In genomic region chr11:31987118-31988005, GRCh38 we compare ENCODE assay signal across 14 cellular contexts.
DNase-seq lines count a peak whose midpoint lies in the region; ATAC-seq, FAIRE-seq and TF ChIP-seq lines count a peak whose summit lies in the region.
"Had no signal": no experiment of that assay in that cellular context is flagged by ENCODE, and none has a peak within 500 bp of the region (broad histone marks: within the 10 kb centered on the region; RNA-seq: fewer than 3 reads in every experiment).

No MANE protein-coding gene starts in this region.

- peak overlapping the region; percentile 41 for H2AFZ ChIP-seq in ACC112 (ENCODE audit: low read length, unreplicated experiment)
- peak overlapping the region; percentile 99 for H2AFZ ChIP-seq in GM23338
- no peak overlapping the region for H2AFZ ChIP-seq in mammary epithelial cell (ENCODE audit: low read depth, low read length)

- intact Hi-C loops in mammary epithelial cell (cut with micrococcal nuclease): no loop called here

- WGBS in mammary epithelial cell (ENCODE audit: low coverage, missing lambda C conversion rate): 25% methylated on average over 28 of the region's 64 CpGs
- WGBS in tibial nerve, 2 donors: 18 to 32% methylated on average over 24 to 38 of the region's 64 CpGs

- no peaks in the 10 kb centered on the region; the same call in 2 of the 3 replicates for H3K4me1 Mint-ChIP-seq in GM23338

- no peak for FAIRE-seq in H54 (lab: Jason Lieb, UNC)
- FAIRE-seq: islet of Langerhans had no signal

- no TSS peak for BruUV-seq in mammary epithelial cell (replicated peaks; lab: Mats Ljungman, UMichigan)

- H3K4me2 ChIP-seq in GM23338 (peak overlapping the region; percentile 87), mammary epithelial cell (ENCODE audit: insufficient read depth, low read depth, low read length) (peak overlapping the region; percentile 41)
- H3K4me2 ChIP-seq: BLaER1 treated with 17β-estradiol and CSF1 and Interleukin-3, amounts not matched to agents 10 nM and 100 nM had no signal

- H3K4me3 ChIP-seq in ACC112 (ENCODE audit: low read depth, low read length) (no peak overlapping the region), GM23338 (peak overlapping the region; percentile 73), mammary epithelial cell (replicated peaks in 1 of 3; ENCODE audit: insufficient read depth in 1 of 3, low read depth in 2 of 3, low read length in 3 of 3) (no peak overlapping the region), tibial nerve (no peak overlapping the region)
- H3K4me3 ChIP-seq: BLaER1 treated with 17β-estradiol and CSF1 and Interleukin-3, amounts not matched to agents 10 nM and 100 nM; HAP-1 had no signal

- dilution Hi-C loops in mammary epithelial cell (cut with HindIII; ENCODE audit: low sequenced_read_pairs): no loop called here

- H3K79me2 ChIP-seq in ACC112 (ENCODE audit: control insufficient read depth, insufficient read depth, low read length, unreplicated experiment) (no peaks in the 10 kb centered on the region), GM23338 (replicated peaks; ENCODE audit: insufficient read depth) (no peaks in the 10 kb centered on the region), mammary epithelial cell (ENCODE audit: insufficient read depth, low read length) (no peaks in the 10 kb centered on the region)

- no peaks in the 10 kb centered on the region for H3K9me2 ChIP-seq in GM23338 (ENCODE audit: insufficient read depth)

- H3K9ac ChIP-seq in mammary epithelial cell (ENCODE audit: insufficient read depth, low read length): no peak overlapping the region
- H3K9ac ChIP-seq: BLaER1 treated with 17β-estradiol and CSF1 and Interleukin-3, amounts not matched to agents 10 nM and 100 nM had no signal

- H3K36me3 Mint-ChIP-seq in GM23338 (ENCODE audit: low read depth): no peaks in the 10 kb centered on the region; the same call in 2 of the 3 replicates

- no peak for TF ChIP-seq POLR2A in H54 (IDR thresholded peaks at IDR 0.05; ENCODE audit: low read depth, low read length)
- no peak for TF ChIP-seq POLR2A in tibial nerve (IDR thresholded peaks at IDR 0.05)

- CTCF ChIA-PET in mammary epithelial cell (lab: Charles Lee; ENCODE audit: low non-redundant PET): no interaction called here

- no peak overlapping the region for H3K27ac ChIP-seq in ACC112 (ENCODE audit: low read depth, low read length)
- H3K27ac ChIP-seq in GM23338 (ENCODE audit: low read depth): no peak overlapping the region
- H3K27ac ChIP-seq in mammary epithelial cell (ENCODE audit: insufficient read depth, low read depth, low read length): no peak overlapping the region
- H3K27ac ChIP-seq in tibial nerve: no peak overlapping the region
- H3K27ac ChIP-seq: BLaER1 treated with 17β-estradiol and CSF1 and Interleukin-3, amounts not matched to agents 10 nM and 100 nM had no signal

- peak; percentile 79 for DNase-seq in GM23338 (ENCODE audit: low spot score)
- DNase-seq in mammary epithelial cell: no peak
- no peak for DNase-seq in left lobe of liver (ENCODE audit: low spot score)
- DNase-seq in H54 (ENCODE audit: insufficient read length, low spot score): no peak
- DNase-seq in tibial nerve (ENCODE audit: low spot score in 2 of 2): no peak
- DNase-seq: activated CD8-positive, alpha-beta memory T cell treated with anti-CD3 and anti-CD28 coated beads, Interleukin-2, amount 50 U/mL, for 48 hours; erythroblast; KG1 had no signal

- in situ Hi-C loops in mammary epithelial cell (cut with MboI; ENCODE audit: low sequenced_read_pairs in 2 of 2): loop anchor here in 1 of 2 donors (25.0 kb wide), 1 partner anchor 500 kb away; no protein-coding TSS in a partner anchor

- no peaks in the 10 kb centered on the region for H3F3A ChIP-seq in GM23338 (replicated peaks; ENCODE audit: low read depth)

- H3K4me3 Mint-ChIP-seq in GM23338: peak overlapping the region; percentile 65

- H3K9me3 ChIP-seq in mammary epithelial cell (replicated peaks; ENCODE audit: insufficient read depth, low read length) (no peaks in the 10 kb centered on the region), tibial nerve (peaks cover 0 to 5% (median 0%) of the 10 kb centered on the region in 4 donors)
- H3K9me3 ChIP-seq: HAP-1 had no signal

- H3K4me1 ChIP-seq in ACC112 (ENCODE audit: control insufficient read depth, insufficient read depth, low read length, unreplicated experiment): no peaks in the 10 kb centered on the region
- H3K4me1 ChIP-seq in GM23338 (ENCODE audit: insufficient read depth): no peaks in the 10 kb centered on the region
- H3K4me1 ChIP-seq in mammary epithelial cell (ENCODE audit: insufficient read depth, low read length): no peaks in the 10 kb centered on the region
- peaks cover 0 to 8% (median 0%) of the 10 kb centered on the region in 4 donors for H3K4me1 ChIP-seq in tibial nerve
- H3K4me1 ChIP-seq: BLaER1 treated with 17β-estradiol and CSF1 and Interleukin-3, amounts not matched to agents 10 nM and 100 nM; HAP-1 had no signal

- H3K9me3 Mint-ChIP-seq in GM23338: no peaks in the 10 kb centered on the region

- H4K20me1 ChIP-seq in GM23338 (replicated peaks; ENCODE audit: insufficient read depth) (no peaks in the 10 kb centered on the region), mammary epithelial cell (ENCODE audit: insufficient read depth, low read length) (no peaks in the 10 kb centered on the region)
- H4K20me1 ChIP-seq: BLaER1 treated with 17β-estradiol and CSF1 and Interleukin-3, amounts not matched to agents 10 nM and 100 nM had no signal

- H3K27ac Mint-ChIP-seq in GM23338: no peak overlapping the region

- ATAC-seq in GM23338 (peak; percentile 98), left lobe of liver (peak; percentile 35), HG02840 (IDR thresholded peaks at IDR 0.05; ENCODE audit: low FRiP score, unreplicated experiment) (no peak), esophagus mucosa (no peak)

- no peak for TF ChIP-seq EP300 in tibial nerve (IDR thresholded peaks at IDR 0.05)

- TF ChIP-seq CTCF in GM23338 (conservative IDR thresholded peaks at IDR 0.05; ENCODE audit: low read depth in 2 of 2) (no peak), mammary epithelial cell (conservative IDR thresholded peaks at IDR 0.05 in 1 of 2, IDR thresholded peaks at IDR 0.05 in 1 of 2; ENCODE audit: extremely low read depth in 1 of 2, insufficient read depth in 1 of 2, low read depth in 1 of 2, low read length in 2 of 2) (no peak), tibial nerve (IDR thresholded peaks at IDR 0.05) (no peak)

- H3K36me3 ChIP-seq in ACC112 (ENCODE audit: insufficient read depth, low read length) (no peaks in the 10 kb centered on the region), GM23338 (ENCODE audit: insufficient read depth) (no peaks in the 10 kb centered on the region), mammary epithelial cell (ENCODE audit: insufficient read depth, low read length) (no peaks in the 10 kb centered on the region), tibial nerve (no peaks in the 10 kb centered on the region)
- H3K36me3 ChIP-seq: BLaER1 treated with 17β-estradiol and CSF1 and Interleukin-3, amounts not matched to agents 10 nM and 100 nM; HAP-1 had no signal

- H3K27me3 ChIP-seq in ACC112 (ENCODE audit: insufficient read depth, low read length) (peaks cover 89% of the 10 kb centered on the region), GM23338 (ENCODE audit: insufficient read depth) (peaks cover 14% of the 10 kb centered on the region), mammary epithelial cell (ENCODE audit: insufficient read depth, low read length) (peaks cover 18% of the 10 kb centered on the region), tibial nerve (peaks cover 0 to 35% of the 10 kb centered on the region in 2 donors)
- H3K27me3 ChIP-seq: BLaER1 treated with 17β-estradiol and CSF1 and Interleukin-3, amounts not matched to agents 10 nM and 100 nM had no signal

- H3K27me3 Mint-ChIP-seq in GM23338 (ENCODE audit: insufficient read depth, low read depth, poor library complexity): peaks cover 12% of the 10 kb centered on the region

TF ChIP-seq in GM23338, 12 proteins besides CTCF, POLR2A, EP300 and RAD21:
- TF ChIP-seq CREB1 (CRISPR knock-in tag; IDR thresholded peaks at IDR 0.05; ENCODE audit: low read depth): no peak
- TF ChIP-seq REST (IDR thresholded peaks at IDR 0.05; ENCODE audit: unreplicated experiment): peak; percentile 65
- peak; percentile 26 for TF ChIP-seq EZH2 (IDR thresholded peaks at IDR 0.05; ENCODE audit: low read depth, unreplicated experiment)

Comparison
In these comparisons a context has a peak if more than half of its experiments do, and no peak if none do; other contexts are left out.
1. ATAC-seq: peak in GM23338 (single experiment) and left lobe of liver (single experiment); none in HG02840 (single experiment) and esophagus mucosa (single experiment).